In genomic region chr11:76459299-76459698, GRCh38 we compare ENCODE assay signal across 12 cellular contexts. TPM values are rescaled to one million over a fixed set of nuclear protein-coding genes. Genes with fewer than 3 reads are reported as not detected.
DNase-seq lines count a peak whose midpoint lies in the region; ATAC-seq, FAIRE-seq and TF ChIP-seq lines count a peak whose summit lies in the region.
"Had no signal": no experiment of that assay in that cellular context is flagged by ENCODE, and none has a peak within 500 bp of the region (broad histone marks: within the 10 kb centered on the region; RNA-seq: fewer than 3 reads in every experiment).

No MANE protein-coding gene starts in this region.

- H3K4me2 ChIP-seq in DOHH2 (ENCODE audit: low read length) = no peak overlapping the region
- no peak overlapping the region for H3K4me2 ChIP-seq in neural cell (ENCODE audit: low read length)

- ATAC-seq in GM19455 (IDR thresholded peaks at IDR 0.05; ENCODE audit: unreplicated experiment) (no peak), GM18502 (IDR thresholded peaks at IDR 0.05; ENCODE audit: poor library complexity, unreplicated experiment) (no peak)

- H3K9me3 ChIP-seq in DOHH2 (ENCODE audit: control insufficient read depth, insufficient read depth, low read length) (no peaks in the 10 kb centered on the region), neural cell (ENCODE audit: low read length) (no peaks in the 10 kb centered on the region)

- TF ChIP-seq RAD21 in neural cell (conservative IDR thresholded peaks at IDR 0.05) = no peak

- TF ChIP-seq CTCF in DOHH2 (IDR thresholded peaks at IDR 0.05; ENCODE audit: low read depth, low read length, poor library complexity, severe bottlenecking) = peak; percentile 35
- peak; percentile 44 for TF ChIP-seq CTCF in LNCAP (IDR thresholded peaks at IDR 0.05)
- peak; percentile 29 for TF ChIP-seq CTCF in bronchial epithelial cell (IDR thresholded peaks at IDR 0.05; ENCODE audit: insufficient read depth, low read length, severe bottlenecking)
- peak; percentile 44 for TF ChIP-seq CTCF in neural cell (IDR thresholded peaks at IDR 0.05; ENCODE audit: poor library complexity, severe bottlenecking)

- TF ChIP-seq EP300 in neural cell (conservative IDR thresholded peaks at IDR 0.05; ENCODE audit: poor library complexity, severe bottlenecking) = no peak

- no peak overlapping the region for H3K9ac ChIP-seq in neural cell (ENCODE audit: low read length)

- peaks cover 51% of the 10 kb centered on the region for H3K36me3 ChIP-seq in DOHH2 (ENCODE audit: control insufficient read depth, low read length)
- peaks cover 2% of the 10 kb centered on the region for H3K36me3 ChIP-seq in bronchial epithelial cell (ENCODE audit: control insufficient read depth, insufficient read depth, low read length)
- peaks cover 8% of the 10 kb centered on the region for H3K36me3 ChIP-seq in neural cell (ENCODE audit: insufficient read depth, low read length)

- H3K27ac ChIP-seq in DOHH2 (ENCODE audit: low read depth, low read length) (no peak overlapping the region), neural cell (ENCODE audit: low read length) (no peak overlapping the region)

- FAIRE-seq in bronchial epithelial cell (lab: Jason Lieb, UNC) = no peak

- H3K4me3 ChIP-seq in DOHH2 (ENCODE audit: low read length) (no peak overlapping the region), bronchial epithelial cell (ENCODE audit: low read depth, low read length) (no peak overlapping the region), neural cell (ENCODE audit: low read length) (no peak overlapping the region)

- H3K9me2 ChIP-seq in DOHH2 (replicated peaks; ENCODE audit: control insufficient read depth, low read length) (no peaks in the 10 kb centered on the region), neural cell (ENCODE audit: insufficient read depth, low read length) (no peaks in the 10 kb centered on the region)

- DNase-seq in bronchial epithelial cell (ENCODE audit: low read depth) (peak; percentile 23), anterior cingulate cortex (lab: John Stamatoyannopoulos, UW) (no peak)
- no peak for DNase-seq in activated naive CD4-positive, alpha-beta T cell treated with anti-CD3 and anti-CD28 coated beads, Interleukin-2, amount 50 U/mL, for 16 hours
- DNase-seq: activated CD4-positive, CD25-positive, alpha-beta regulatory T cell; central memory CD4-positive, alpha-beta T cell; NCI-H187; stimulated activated CD4-positive, alpha-beta T cell treated with anti-CD3 and anti-CD28 coated beads, Interleukin-15, amount 100 ng/mL, for 24 hours had no signal

- H3F3A ChIP-seq in DOHH2 (ENCODE audit: control insufficient read depth, insufficient read depth) (no peaks in the 10 kb centered on the region), neural cell (ENCODE audit: insufficient read depth, low read length, poor library complexity, severe bottlenecking) (no peaks in the 10 kb centered on the region)

- no peaks in the 10 kb centered on the region for H3K4me1 ChIP-seq in DOHH2 (ENCODE audit: control insufficient read depth, low read length)

- H3K79me2 ChIP-seq in DOHH2 (ENCODE audit: control insufficient read depth, low read length) = no peaks in the 10 kb centered on the region
- H3K79me2 ChIP-seq in neural cell (replicated peaks; ENCODE audit: insufficient read depth, low read length) = peaks cover 6% of the 10 kb centered on the region

- H3K27me3 ChIP-seq in DOHH2 (ENCODE audit: control insufficient read depth, low read length) (no peaks in the 10 kb centered on the region), bronchial epithelial cell (ENCODE audit: control insufficient read depth, insufficient read depth, low read length) (no peaks in the 10 kb centered on the region), neural cell (ENCODE audit: insufficient read depth, low read depth, low read length) (no peaks in the 10 kb centered on the region)

- no peak overlapping the region for H2AFZ ChIP-seq in neural cell (ENCODE audit: low read depth, low read length)

- H4K20me1 ChIP-seq in DOHH2 (ENCODE audit: control insufficient read depth, insufficient read depth, low read depth, low read length) (no peaks in the 10 kb centered on the region), neural cell (ENCODE audit: insufficient read depth) (no peaks in the 10 kb centered on the region)

TF ChIP-seq in neural cell, 6 proteins besides CTCF, POLR2A, EP300 and RAD21:
- no peak for TF ChIP-seq EZH2 (IDR thresholded peaks at IDR 0.05; ENCODE audit: borderline replicate concordance, insufficient read depth, low read length, poor library complexity, severe bottlenecking)
- no peak for TF ChIP-seq REST (IDR thresholded peaks at IDR 0.05; ENCODE audit: borderline replicate concordance)
- TF ChIP-seq MXI1 (conservative IDR thresholded peaks at IDR 0.05; ENCODE audit: poor library complexity, severe bottlenecking) = no peak
- TF ChIP-seq POLR2AphosphoS5 (IDR thresholded peaks at IDR 0.05) = no peak
TF ChIP-seq in neural cell: peak in this region for 0.

RNA-seq across cellular contexts. Expression of gene EMSY, which starts 14.5 kb away (rescaled TPM):
- total RNA-seq in bronchial epithelial cell = 5.2 and 6.1 TPM in 2 replicates
- polyA plus RNA-seq in neural cell = 24.9 and 25.0 TPM in 2 replicates
- polyA minus RNA-seq in neural cell = 63.1 and 78.8 TPM in 2 replicates
